Comparison of ENCODE assay signal across 26 cellular contexts in the genomic region with DNA sequence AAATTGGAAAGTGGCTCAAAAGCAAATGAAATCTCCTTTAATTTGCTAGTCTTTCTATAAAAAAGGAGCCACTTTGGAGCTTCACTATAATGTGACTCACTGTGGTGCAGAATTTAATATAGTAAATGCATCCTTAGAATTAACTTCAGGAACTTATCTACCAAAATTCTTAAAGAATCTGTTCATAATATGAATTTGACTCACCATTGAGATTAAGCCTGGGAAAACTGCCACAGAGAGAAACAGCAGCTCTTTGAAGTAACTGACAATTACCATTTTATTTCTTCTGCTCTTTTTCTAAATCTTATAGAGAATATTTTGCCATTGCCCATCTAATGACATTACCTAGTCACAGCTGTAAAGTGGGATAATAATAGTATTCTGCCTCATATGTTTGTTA.
"Had no signal": no experiment of that assay in that cellular context is flagged by ENCODE, and none has a peak within 500 bp of the region (broad histone marks: within the 10 kb centered on the region; RNA-seq: fewer than 3 reads in every experiment).

No MANE protein-coding gene starts in this region.

- H3K27me3 ChIP-seq: breast epithelium, SJCRH30 had no signal

- ATAC-seq: activated CD4-positive, alpha-beta T cell treated with anti-CD3 and anti-CD28 coated beads for 36 hours; activated T-helper 17 cell treated with anti-CD3 and anti-CD28 coated beads, Interleukin-2, amount 50 U/mL, for 72 hours; K562; Panc1; Right ventricle myocardium inferior had no signal

- H3K4me3 ChIP-seq: breast epithelium, K562, SJCRH30 had no signal

- H3K4me1 ChIP-seq: breast epithelium, SJCRH30 had no signal

- H3K9ac ChIP-seq: SK-N-SH had no signal

- H3K36me3 ChIP-seq: breast epithelium, SJCRH30, WERI-Rb-1 had no signal

- DNase-seq: activated CD4-positive, alpha-beta memory T cell treated with anti-CD3 and anti-CD28 coated beads, Interleukin-2, amount 10 ng/mL, durations not matched to agents 7 days and 5 days; activated CD4-positive, alpha-beta T cell treated with anti-CD3 and anti-CD28 coated beads for 36 hours; activated CD4-positive, alpha-beta T cell treated with anti-CD3 and anti-CD28 coated beads, Interleukin-2, amount 50 U/mL, for 1 hour; activated gamma-delta T cell; activated naive CD4-positive, alpha-beta T cell treated with anti-CD3 and anti-CD28 coated beads for 36 hours; activated T-cell treated with anti-CD3 and anti-CD28 coated beads for 4 hours; activated T-cell treated with anti-CD3 and anti-CD28 coated beads, Interleukin-2, amount 50 U/mL, for 48 hours; aorta; caudate nucleus; Karpas-422; NCI-H1417; NCI-H2029; NCI-H2107; NCI-H510A treated with DMSO at 0.1 percent for 48 hours; NCI-H69; NK-92 treated with Interleukin-12 subunit alpha and Interleukin-12 subunit beta, amount 100 ng/mL, for 24 hours; RPMI8226; SJCRH30; SK-N-SH; T-helper 1 cell; WERI-Rb-1 had no signal

- H3K9me3 ChIP-seq: breast epithelium, SJCRH30, SK-N-SH had no signal
